ENCODE assay signal across 1 cellular context in genomic region chr20:13262701-13263335, GRCh38.
TF ChIP-seq lines count a peak whose summit lies in the region.

No MANE protein-coding gene starts in this region.

TF ChIP-seq in HepG2, 621 proteins besides CTCF, POLR2A, EP300 and RAD21 (continued from another document):
- no peak for TF ChIP-seq PRDM4 (CRISPR knock-in tag; IDR thresholded peaks at IDR 0.05; ENCODE audit: borderline replicate concordance)
- TF ChIP-seq ZFP82 (CRISPR knock-in tag; IDR thresholded peaks at IDR 0.05; ENCODE audit: borderline replicate concordance): no peak
- 0 out of 2 replicates have a peak, but pooled peaks have one; percentile 1 for TF ChIP-seq MBD4 (IDR thresholded peaks at IDR 0.05; ENCODE audit: borderline replicate concordance, low read length)
- no peak for TF ChIP-seq MZF1 (CRISPR knock-in tag; IDR thresholded peaks at IDR 0.05; ENCODE audit: borderline replicate concordance)
- no peak for TF ChIP-seq ZSCAN30 (CRISPR knock-in tag; IDR thresholded peaks at IDR 0.05)
- TF ChIP-seq ZNF543 (CRISPR knock-in tag; IDR thresholded peaks at IDR 0.05): no peak
